ENCODE assay signal across 27 cellular contexts in genomic region chr18:57953883-57954282, GRCh38.
"Had no signal": no experiment of that assay in that cellular context is flagged by ENCODE, and none has a peak within 500 bp of the region (broad histone marks: within the 10 kb centered on the region; RNA-seq: fewer than 3 reads in every experiment).

No MANE protein-coding gene starts in this region.

- H3K27ac ChIP-seq: adrenal gland, body of pancreas, breast epithelium, SJSA1 had no signal

- H3K27ac Mint-ChIP-seq: activated CD4-positive, alpha-beta T cell treated with anti-CD3 and anti-CD28 coated beads, Interleukin-2, amount 10 ng/mL, durations not matched to agents 7 days and 5 days; activated CD8-positive, alpha-beta T cell treated with anti-CD3 and anti-CD28 coated beads, Interleukin-2, amount 10 ng/mL, durations not matched to agents 7 days and 5 days; activated naive CD4-positive, alpha-beta T cell treated with anti-CD3 and anti-CD28 coated beads for 36 hours; activated naive CD4-positive, alpha-beta T cell treated with anti-CD3 and anti-CD28 coated beads, Interleukin-2, amount 50 U/mL, for 72 hours; activated T-cell treated with anti-CD3 and anti-CD28 coated beads, Interleukin-2, amount 50 U/mL, for 24 hours; activated T-helper 2 cell treated with anti-CD3 and anti-CD28 coated beads, Interferon-gamma antibody, Interleukin-2, Interleukin-4, amounts not matched to agents 10 μg/mL and 5 μg/mL and 100 μg/mL, durations not matched to agents 14 hours and 24 hours and 36 hours; T-helper 1 cell treated with Interleukin-12 subunit alpha and Interleukin-12 subunit beta and Interleukin-4 antibody, amounts not matched to agents 30 μg/mL and 1 μg/mL, for 36 hours; T-helper 2 cell treated with Interferon-gamma antibody and Interleukin-4, amounts not matched to agents 5 μg/mL and 100 μg/mL, for 36 hours had no signal

- H3K9me3 Mint-ChIP-seq: activated CD4-positive, alpha-beta T cell treated with anti-CD3 and anti-CD28 coated beads, Interleukin-2, amount 10 ng/mL, durations not matched to agents 7 days and 5 days; activated naive CD4-positive, alpha-beta T cell treated with anti-CD3 and anti-CD28 coated beads for 36 hours; activated naive CD4-positive, alpha-beta T cell treated with anti-CD3 and anti-CD28 coated beads, Interleukin-2, amount 50 U/mL, for 72 hours; activated T-cell treated with anti-CD3 and anti-CD28 coated beads, Interleukin-2, amount 50 U/mL, for 24 hours; activated T-helper 2 cell treated with anti-CD3 and anti-CD28 coated beads, Interferon-gamma antibody, Interleukin-2, Interleukin-4, amounts not matched to agents 10 μg/mL and 5 μg/mL and 100 μg/mL, durations not matched to agents 14 hours and 24 hours and 36 hours; T-helper 1 cell treated with Interleukin-12 subunit alpha and Interleukin-12 subunit beta and Interleukin-4 antibody, amounts not matched to agents 30 μg/mL and 1 μg/mL, for 36 hours; T-helper 2 cell treated with Interferon-gamma antibody and Interleukin-4, amounts not matched to agents 5 μg/mL and 100 μg/mL, for 36 hours had no signal

- H3K27me3 ChIP-seq: adrenal gland, body of pancreas, breast epithelium, SJSA1 had no signal

- H3K27me3 Mint-ChIP-seq: activated T-cell treated with anti-CD3 and anti-CD28 coated beads, Interleukin-2, amount 50 U/mL, for 24 hours had no signal

- DNase-seq: activated CD4-positive, alpha-beta T cell treated with anti-CD3 and anti-CD28 coated beads, Interleukin-2, amount 10 ng/mL, durations not matched to agents 7 days and 5 days; activated CD4-positive, alpha-beta T cell treated with anti-CD3 and anti-CD28 coated beads, Interleukin-2, amount 50 U/mL, for 48 hours; activated CD8-positive, alpha-beta T cell treated with anti-CD3 and anti-CD28 coated beads, Interleukin-2, amount 10 ng/mL, durations not matched to agents 7 days and 5 days; activated gamma-delta T cell; activated naive CD4-positive, alpha-beta T cell treated with anti-CD3 and anti-CD28 coated beads for 36 hours; activated T-cell treated with anti-CD3 and anti-CD28 coated beads, Interleukin-2, amount 50 U/mL, for 24 hours; adrenal gland; body of pancreas; cerebellar nuclear complex; Karpas-422; MV-4-11; NCI-H1092; NCI-H1436 treated with DMSO at 0.1 percent for 48 hours; NCI-H187; NCI-H2029 treated with DMSO at 0.1 percent for 48 hours; NCI-H345; NCI-H524 treated with DMSO at 0.1 percent for 48 hours; RPMI8226; SHP77 treated with DMSO at 0.1 percent for 48 hours; SK-N-SH had no signal

- H3K36me3 ChIP-seq: adrenal gland, breast epithelium, SJSA1 had no signal

- H3K4me1 ChIP-seq: adrenal gland, breast epithelium, SJSA1 had no signal

- H3K4me1 Mint-ChIP-seq: activated CD4-positive, alpha-beta T cell treated with anti-CD3 and anti-CD28 coated beads, Interleukin-2, amount 10 ng/mL, durations not matched to agents 7 days and 5 days had no signal

- H3K4me3 ChIP-seq: adrenal gland, body of pancreas, breast epithelium, SJSA1 had no signal

- H3K9me3 ChIP-seq: adrenal gland, body of pancreas, breast epithelium, SJSA1, SK-N-SH had no signal

- H3K36me3 Mint-ChIP-seq: activated naive CD4-positive, alpha-beta T cell treated with anti-CD3 and anti-CD28 coated beads, Interleukin-2, amount 50 U/mL, for 72 hours had no signal

- ATAC-seq: activated CD8-positive, alpha-beta T cell treated with anti-CD3 and anti-CD28 coated beads, Interleukin-2, amount 10 ng/mL, durations not matched to agents 7 days and 5 days; activated naive CD4-positive, alpha-beta T cell treated with anti-CD3 and anti-CD28 coated beads, Interleukin-2, amount 50 U/mL, for 72 hours; body of pancreas; Panc1 had no signal

- H3K4me3 Mint-ChIP-seq: activated CD4-positive, alpha-beta T cell treated with anti-CD3 and anti-CD28 coated beads, Interleukin-2, amount 10 ng/mL, durations not matched to agents 7 days and 5 days; activated CD8-positive, alpha-beta T cell treated with anti-CD3 and anti-CD28 coated beads, Interleukin-2, amount 10 ng/mL, durations not matched to agents 7 days and 5 days; activated naive CD4-positive, alpha-beta T cell treated with anti-CD3 and anti-CD28 coated beads for 36 hours; activated T-cell treated with anti-CD3 and anti-CD28 coated beads, Interleukin-2, amount 50 U/mL, for 24 hours; T-helper 1 cell treated with Interleukin-12 subunit alpha and Interleukin-12 subunit beta and Interleukin-4 antibody, amounts not matched to agents 30 μg/mL and 1 μg/mL, for 36 hours; T-helper 2 cell treated with Interferon-gamma antibody and Interleukin-4, amounts not matched to agents 5 μg/mL and 100 μg/mL, for 36 hours had no signal
